Comparison of ENCODE assay signal across 10 cellular contexts in the genomic region with DNA sequence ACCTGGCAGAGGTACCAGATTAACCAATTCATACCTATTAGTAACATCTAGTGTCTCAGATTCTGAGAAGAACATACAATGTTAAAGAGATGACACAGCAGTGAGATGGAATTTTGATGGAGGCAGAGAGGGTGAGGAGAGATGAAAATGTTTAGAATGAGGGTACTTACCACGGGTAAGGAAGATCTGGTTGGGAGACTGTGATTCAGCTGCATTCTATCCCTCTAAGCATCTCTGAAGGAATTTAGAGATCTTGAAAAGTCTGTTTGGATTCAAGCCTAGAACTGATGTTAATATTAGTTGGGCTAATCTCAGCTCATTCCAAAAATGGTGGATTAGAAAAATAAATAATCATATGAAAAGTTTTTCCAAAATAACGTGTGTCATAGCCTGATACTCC.
A peak's percentile ranks its signal among the peaks of the same experiment; 100 is the strongest.
DNase-seq lines count a peak whose midpoint lies in the region; ATAC-seq, FAIRE-seq and TF ChIP-seq lines count a peak whose summit lies in the region.
"Had no signal": no experiment of that assay in that cellular context is flagged by ENCODE, and none has a peak within 500 bp of the region (broad histone marks: within the 10 kb centered on the region; RNA-seq: fewer than 3 reads in every experiment).

No MANE protein-coding gene starts in this region.

- FAIRE-seq in urothelium cell line (lab: Jason Lieb, UNC) = peak; percentile 32

- H3K27me3 ChIP-seq in BLaER1 (no peaks in the 10 kb centered on the region), hepatocyte (no peaks in the 10 kb centered on the region)

- H3K9ac ChIP-seq in BLaER1 = no peak overlapping the region

- TF ChIP-seq CTCF in fibroblast of mammary gland (conservative IDR thresholded peaks at IDR 0.05; ENCODE audit: control insufficient read depth, insufficient read depth, low read depth, low read length) (no peak), hepatocyte (IDR thresholded peaks at IDR 0.05; ENCODE audit: poor library complexity) (no peak)

- ATAC-seq in SK-N-SH treated with all-trans-retinoic acid at 6 μM for 48 hours = peak; percentile 4; the same call in 1 of the 3 replicates

- no peaks in the 10 kb centered on the region for H3K9me2 ChIP-seq in hepatocyte (replicated peaks; ENCODE audit: insufficient read depth)

- 65% methylated on average over 2 of the region's 2 CpGs for WGBS in hepatocyte (ENCODE audit: low lambda C conversion rate, missing lambda C conversion rate)

- H4K20me1 ChIP-seq in BLaER1 (no peaks in the 10 kb centered on the region), hepatocyte (ENCODE audit: insufficient read depth, poor library complexity, severe bottlenecking) (no peaks in the 10 kb centered on the region)

- H3K27ac ChIP-seq in BLaER1 = no peak overlapping the region
- no peak overlapping the region for H3K27ac ChIP-seq in hepatocyte

- H3K36me3 ChIP-seq in BLaER1 = no peaks in the 10 kb centered on the region
- H3K36me3 ChIP-seq in hepatocyte (replicated peaks; ENCODE audit: insufficient read depth, low read depth) = no peaks in the 10 kb centered on the region

- H3K4me1 ChIP-seq in BLaER1 (peaks cover 67% of the 10 kb centered on the region), hepatocyte (ENCODE audit: insufficient read depth) (peaks cover 8% of the 10 kb centered on the region)

- no peak overlapping the region for H2AFZ ChIP-seq in hepatocyte

- DNase-seq in fibroblast of mammary gland (ENCODE audit: low read depth) = peak; percentile 18
- no peak for DNase-seq in urothelium cell line (ENCODE audit: low spot score)
- DNase-seq in hepatocyte (ENCODE audit: low spot score) = no peak
- DNase-seq in HT-29 (ENCODE audit: low spot score) = no peak
- DNase-seq in NCI-H1694 (lab: John Stamatoyannopoulos, UW) = no peak
- DNase-seq: CD8-positive, alpha-beta memory T cell; H9; NCI-H1436 had no signal

- no peaks in the 10 kb centered on the region for H3K79me2 ChIP-seq in hepatocyte

- H3K9me3 ChIP-seq in BLaER1 (peaks cover 29% of the 10 kb centered on the region), hepatocyte (ENCODE audit: low read depth) (no peaks in the 10 kb centered on the region)

- H3K4me2 ChIP-seq in BLaER1 (peak overlapping the region; percentile 13; the same call in 1 of the 2 replicates), hepatocyte (no peak overlapping the region)

- H3K4me3 ChIP-seq in BLaER1 (no peak overlapping the region), fibroblast of mammary gland (ENCODE audit: control insufficient read depth, low read depth, low read length) (no peak overlapping the region), hepatocyte (no peak overlapping the region)

TF ChIP-seq in SK-N-SH treated with all-trans-retinoic acid at 6 μM for 48 hours, 23 proteins besides CTCF, POLR2A, EP300 and RAD21:
- TF ChIP-seq ISL1 (CRISPR knock-in tag; IDR thresholded peaks at IDR 0.05) (peak; percentile 23; the same call in 1 of the 2 replicates), TCF4 (CRISPR knock-in tag; IDR thresholded peaks at IDR 0.05; ENCODE audit: borderline replicate concordance) (no peak), TOX (CRISPR knock-in tag; IDR thresholded peaks at IDR 0.05; ENCODE audit: borderline replicate concordance) (no peak)
- TF ChIP-seq, protein P1, sequence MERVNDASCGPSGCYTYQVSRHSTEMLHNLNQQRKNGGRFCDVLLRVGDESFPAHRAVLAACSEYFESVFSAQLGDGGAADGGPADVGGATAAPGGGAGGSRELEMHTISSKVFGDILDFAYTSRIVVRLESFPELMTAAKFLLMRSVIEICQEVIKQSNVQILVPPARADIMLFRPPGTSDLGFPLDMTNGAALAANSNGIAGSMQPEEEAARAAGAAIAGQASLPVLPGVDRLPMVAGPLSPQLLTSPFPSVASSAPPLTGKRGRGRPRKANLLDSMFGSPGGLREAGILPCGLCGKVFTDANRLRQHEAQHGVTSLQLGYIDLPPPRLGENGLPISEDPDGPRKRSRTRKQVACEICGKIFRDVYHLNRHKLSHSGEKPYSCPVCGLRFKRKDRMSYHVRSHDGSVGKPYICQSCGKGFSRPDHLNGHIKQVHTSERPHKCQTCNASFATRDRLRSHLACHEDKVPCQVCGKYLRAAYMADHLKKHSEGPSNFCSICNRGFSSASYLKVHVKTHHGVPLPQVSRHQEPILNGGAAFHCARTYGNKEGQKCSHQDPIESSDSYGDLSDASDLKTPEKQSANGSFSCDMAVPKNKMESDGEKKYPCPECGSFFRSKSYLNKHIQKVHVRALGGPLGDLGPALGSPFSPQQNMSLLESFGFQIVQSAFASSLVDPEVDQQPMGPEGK (CRISPR knock-in tag; IDR thresholded peaks at IDR 0.05; ENCODE audit: borderline replicate concordance) = no peak
